In genomic region chr3:78858165-78858564, GRCh38 we compare ENCODE assay signal across 26 cellular contexts.
DNase-seq lines count a peak whose midpoint lies in the region; ATAC-seq and TF ChIP-seq lines count a peak whose summit lies in the region.
"Had no signal": no experiment of that assay in that cellular context is flagged by ENCODE, and none has a peak within 500 bp of the region (broad histone marks: within the 10 kb centered on the region; RNA-seq: fewer than 3 reads in every experiment).

No MANE protein-coding gene starts in this region.

- no peaks in the 10 kb centered on the region for H3K79me2 ChIP-seq in PC-3 (ENCODE audit: low read length)

- DNase-seq in cardiac muscle cell (ENCODE audit: low read depth in 1 of 2, low spot score in 1 of 2): no peak
- no peak for DNase-seq in right cardiac atrium
- DNase-seq in PC-3: peak; percentile 29
- peak; percentile 21 for DNase-seq in epithelial cell of esophagus (ENCODE audit: low read depth)
- no peak for DNase-seq in type B pancreatic cell (ENCODE audit: extremely low spot score, unreplicated experiment)
- no peak for DNase-seq in SIG-M5 (lab: John Stamatoyannopoulos, UW)
- no peak for DNase-seq in NCI-H524 treated with DMSO at 0.1 percent for 48 hours (lab: John Stamatoyannopoulos, UW)
- no peak for DNase-seq in T-helper 2 cell treated with Interferon-gamma antibody and Interleukin-4, amounts not matched to agents 5 μg/mL and 100 μg/mL, for 36 hours (ENCODE audit: low spot score)
- DNase-seq: activated CD4-positive, alpha-beta T cell treated with anti-CD3 and anti-CD28 coated beads, Interleukin-2, amount 50 U/mL, for 4 hours; activated CD8-positive, alpha-beta memory T cell treated with anti-CD3 and anti-CD28 coated beads, Interleukin-2, amount 10 ng/mL, durations not matched to agents 7 days and 5 days; activated naive CD4-positive, alpha-beta T cell; activated naive CD8-positive, alpha-beta T cell treated with anti-CD3 and anti-CD28 coated beads, Interleukin-2, amount 50 U/mL, for 24 hours; activated T-cell treated with anti-CD3 and anti-CD28 coated beads, Interleukin-2, amount 50 U/mL, for 72 hours; dermis blood vessel endothelial cell; hippocampal formation; Kasumi-1; mammary epithelial cell; NCI-H2107; RPMI8226; small intestine; stimulated activated CD4-positive, alpha-beta T cell treated with anti-CD3 and anti-CD28 coated beads, Interleukin-1b, Interleukin-23, amount 100 ng/mL, for 48 hours; stimulated activated naive CD8-positive, alpha-beta T cell treated with anti-CD3 and anti-CD28 coated beads, Interleukin-15, Interleukin-2, amounts not matched to agents 100 U/mL and 50 U/mL, for 24 hours had no signal

- H3K9me3 ChIP-seq in cardiac muscle cell (ENCODE audit: low read depth) (no peaks in the 10 kb centered on the region), right cardiac atrium (ENCODE audit: control insufficient read depth, low read length) (no peaks in the 10 kb centered on the region), PC-3 (ENCODE audit: low read length) (no peaks in the 10 kb centered on the region)

- POLR2A ChIA-PET in PC-3 (lab: Charles Lee; ENCODE audit: unreplicated experiment): no interaction called here

- no peaks in the 10 kb centered on the region for H3K27me3 ChIP-seq in cardiac muscle cell
- H3K27me3 ChIP-seq in right cardiac atrium (ENCODE audit: control insufficient read depth, insufficient read depth): no peaks in the 10 kb centered on the region
- no peaks in the 10 kb centered on the region for H3K27me3 ChIP-seq in PC-3 (ENCODE audit: low read length)

- CTCF ChIA-PET in PC-3 (lab: Charles Lee): interaction anchor here (0.7 kb wide), 1 partner anchor 134 kb away, joined by 7 read pairs; no protein-coding TSS in a partner anchor

- H3K36me3 ChIP-seq in cardiac muscle cell: no peaks in the 10 kb centered on the region
- H3K36me3 ChIP-seq in PC-3 (ENCODE audit: low read depth, low read length): no peaks in the 10 kb centered on the region

- H3K9me3 Mint-ChIP-seq in type B pancreatic cell: peaks cover 4% of the 10 kb centered on the region
- peaks cover 11% of the 10 kb centered on the region for H3K9me3 Mint-ChIP-seq in T-helper 2 cell treated with Interferon-gamma antibody and Interleukin-4, amounts not matched to agents 5 μg/mL and 100 μg/mL, for 36 hours

- no peaks in the 10 kb centered on the region for H3K9me2 ChIP-seq in PC-3 (replicated peaks; ENCODE audit: low read length)

- peaks cover 18% of the 10 kb centered on the region for H3K27me3 Mint-ChIP-seq in type B pancreatic cell
- no peaks in the 10 kb centered on the region for H3K27me3 Mint-ChIP-seq in T-helper 2 cell treated with Interferon-gamma antibody and Interleukin-4, amounts not matched to agents 5 μg/mL and 100 μg/mL, for 36 hours (ENCODE audit: low read depth)
- H3K27me3 Mint-ChIP-seq: activated CD8-positive, alpha-beta memory T cell treated with anti-CD3 and anti-CD28 coated beads, Interleukin-2, amount 10 ng/mL, durations not matched to agents 7 days and 5 days; activated naive CD8-positive, alpha-beta T cell treated with anti-CD3 and anti-CD28 coated beads, Interleukin-2, amount 50 U/mL, for 24 hours; B cell had no signal

- no peak overlapping the region for H2AFZ ChIP-seq in PC-3 (ENCODE audit: low read length)

- no peak overlapping the region for H3K9ac ChIP-seq in PC-3 (ENCODE audit: low read length)

- H3K4me1 Mint-ChIP-seq in type B pancreatic cell (ENCODE audit: unreplicated experiment): peaks cover 30% of the 10 kb centered on the region
- no peaks in the 10 kb centered on the region for H3K4me1 Mint-ChIP-seq in T-helper 2 cell treated with Interferon-gamma antibody and Interleukin-4, amounts not matched to agents 5 μg/mL and 100 μg/mL, for 36 hours (ENCODE audit: low read depth)
- H3K4me1 Mint-ChIP-seq: activated CD8-positive, alpha-beta memory T cell treated with anti-CD3 and anti-CD28 coated beads, Interleukin-2, amount 10 ng/mL, durations not matched to agents 7 days and 5 days; activated naive CD8-positive, alpha-beta T cell treated with anti-CD3 and anti-CD28 coated beads, Interleukin-2, amount 50 U/mL, for 24 hours; B cell had no signal

- no TSS peak for BruUV-seq in PC-3 (replicated peaks; lab: Mats Ljungman, UMichigan)

- H4K20me1 ChIP-seq in PC-3 (ENCODE audit: low read length): no peaks in the 10 kb centered on the region

- H3K36me3 Mint-ChIP-seq in type B pancreatic cell: peaks cover 8% of the 10 kb centered on the region
- H3K36me3 Mint-ChIP-seq in T-helper 2 cell treated with Interferon-gamma antibody and Interleukin-4, amounts not matched to agents 5 μg/mL and 100 μg/mL, for 36 hours (ENCODE audit: low read depth): no peaks in the 10 kb centered on the region

- H3K4me1 ChIP-seq in cardiac muscle cell (ENCODE audit: low read depth): peaks cover 17% of the 10 kb centered on the region
- H3K4me1 ChIP-seq in right cardiac atrium (ENCODE audit: control insufficient read depth, insufficient read depth, low read length): no peaks in the 10 kb centered on the region
- H3K4me1 ChIP-seq in PC-3 (ENCODE audit: insufficient read depth, low read length): no peaks in the 10 kb centered on the region

- H3K4me2 ChIP-seq in PC-3 (ENCODE audit: low read length): no peak overlapping the region

- no peak overlapping the region for H3K27ac Mint-ChIP-seq in type B pancreatic cell
- no peak overlapping the region for H3K27ac Mint-ChIP-seq in T-helper 2 cell treated with Interferon-gamma antibody and Interleukin-4, amounts not matched to agents 5 μg/mL and 100 μg/mL, for 36 hours
- H3K27ac Mint-ChIP-seq: activated CD8-positive, alpha-beta memory T cell treated with anti-CD3 and anti-CD28 coated beads, Interleukin-2, amount 10 ng/mL, durations not matched to agents 7 days and 5 days; activated naive CD8-positive, alpha-beta T cell treated with anti-CD3 and anti-CD28 coated beads, Interleukin-2, amount 50 U/mL, for 24 hours; activated T-cell treated with anti-CD3 and anti-CD28 coated beads, Interleukin-2, amount 50 U/mL, for 72 hours; B cell; T-helper 1 cell treated with Interleukin-12 subunit alpha and Interleukin-12 subunit beta and Interleukin-4 antibody, amounts not matched to agents 30 μg/mL and 1 μg/mL, for 36 hours had no signal

- 54% methylated on average over 1 of the region's 1 CpG for WGBS in right cardiac atrium

- peak overlapping the region; percentile 43 for H3K4me3 Mint-ChIP-seq in type B pancreatic cell
- H3K4me3 Mint-ChIP-seq in T-helper 2 cell treated with Interferon-gamma antibody and Interleukin-4, amounts not matched to agents 5 μg/mL and 100 μg/mL, for 36 hours: no peak overlapping the region
- H3K4me3 Mint-ChIP-seq: activated CD8-positive, alpha-beta memory T cell treated with anti-CD3 and anti-CD28 coated beads, Interleukin-2, amount 10 ng/mL, durations not matched to agents 7 days and 5 days; activated naive CD8-positive, alpha-beta T cell treated with anti-CD3 and anti-CD28 coated beads, Interleukin-2, amount 50 U/mL, for 24 hours; activated T-cell treated with anti-CD3 and anti-CD28 coated beads, Interleukin-2, amount 50 U/mL, for 72 hours; B cell; T-helper 1 cell treated with Interleukin-12 subunit alpha and Interleukin-12 subunit beta and Interleukin-4 antibody, amounts not matched to agents 30 μg/mL and 1 μg/mL, for 36 hours had no signal

- H3F3A ChIP-seq in PC-3 (ENCODE audit: low read length, unreplicated experiment): no peaks in the 10 kb centered on the region

- H3K4me3 ChIP-seq in cardiac muscle cell (no peak overlapping the region), right cardiac atrium (ENCODE audit: low read length) (no peak overlapping the region), PC-3 (ENCODE audit: low read length) (no peak overlapping the region), epithelial cell of esophagus (ENCODE audit: low read length) (no peak overlapping the region)
- H3K4me3 ChIP-seq: SK-N-MC had no signal

- H3K27ac ChIP-seq in cardiac muscle cell (peak overlapping the region; percentile 27), right cardiac atrium (ENCODE audit: low read length) (no peak overlapping the region), PC-3 (ENCODE audit: low read length) (no peak overlapping the region)
- H3K27ac ChIP-seq: SK-N-MC had no signal

- intact Hi-C loops in right cardiac atrium (cut with DNase I) (no loop called here), PC-3 (cut with micrococcal nuclease) (loop anchor here (5.0 kb wide), 1 partner anchor 191 kb away; no protein-coding TSS in a partner anchor)

- TF ChIP-seq CTCF in cardiac muscle cell (IDR thresholded peaks at IDR 0.05; ENCODE audit: low read depth, low read length) (no peak), PC-3 (conservative IDR thresholded peaks at IDR 0.05; ENCODE audit: low read depth, low read length) (no peak), epithelial cell of esophagus (IDR thresholded peaks at IDR 0.05; ENCODE audit: insufficient read depth, low read depth, low read length, missing control alignments) (no peak), type B pancreatic cell (conservative IDR thresholded peaks at IDR 0.05) (no peak)

- ATAC-seq in right cardiac atrium (no peak), PC-3 (peak; percentile 71)
- ATAC-seq: activated CD4-positive, CD25-positive, alpha-beta regulatory T cell treated with anti-CD3 and anti-CD28 coated beads, Interleukin-2, amount 50 U/mL, for 24 hours; activated CD8-positive, alpha-beta memory T cell treated with anti-CD3 and anti-CD28 coated beads, Interleukin-2, amount 10 ng/mL, durations not matched to agents 7 days and 5 days; activated naive CD8-positive, alpha-beta T cell treated with anti-CD3 and anti-CD28 coated beads, Interleukin-2, amount 50 U/mL, for 24 hours; activated T-cell treated with anti-CD3 and anti-CD28 coated beads, Interleukin-2, amount 50 U/mL, for 72 hours; stimulated activated naive CD8-positive, alpha-beta T cell treated with anti-CD3 and anti-CD28 coated beads, Interleukin-15, Interleukin-2, amounts not matched to agents 100 U/mL and 50 U/mL, for 24 hours had no signal

Comparison
In these comparisons a context has a peak if more than half of its experiments do, and no peak if none do; other contexts are left out.
1. DNase-seq: peak in PC-3 (single experiment) and epithelial cell of esophagus (single experiment); none in cardiac muscle cell (0 of 2), right cardiac atrium (0 of 3), type B pancreatic cell (single experiment), SIG-M5 (single experiment), NCI-H524 treated with DMSO at 0.1 percent for 48 hours (single experiment) and T-helper 2 cell treated with Interferon-gamma antibody and Interleukin-4, amounts not matched to agents 5 μg/mL and 100 μg/mL, for 36 hours (single experiment).